1 cellular context compared by ENCODE assay signal in genomic region chr2:44295636-44296359, GRCh38.
TF ChIP-seq lines count a peak whose summit lies in the region.

No MANE protein-coding gene starts in this region.

TF ChIP-seq in WTC11, 78 proteins besides CTCF, POLR2A, EP300 and RAD21 (continued from another document):
- no peak for TF ChIP-seq PRDM15 (CRISPR knock-in tag; IDR thresholded peaks at IDR 0.05)
